10 cellular contexts compared by ENCODE assay signal in genomic region chr18:46152808-46153617, GRCh38. TPM values are rescaled to one million over a fixed set of nuclear protein-coding genes. Genes with fewer than 3 reads are reported as not detected.
A peak's percentile ranks its signal among the peaks of the same experiment; 100 is the strongest.
DNase-seq lines count a peak whose midpoint lies in the region; ATAC-seq and TF ChIP-seq lines count a peak whose summit lies in the region.
"Had no signal": no experiment of that assay in that cellular context is flagged by ENCODE, and none has a peak within 500 bp of the region (broad histone marks: within the 10 kb centered on the region; RNA-seq: fewer than 3 reads in every experiment).

No MANE protein-coding gene starts in this region.

- H3K9me3 ChIP-seq in heart right ventricle (no peaks in the 10 kb centered on the region), testis (no peaks in the 10 kb centered on the region)
- H3K9me3 ChIP-seq in CD8-positive, alpha-beta memory T cell (ENCODE audit: low read length), result no peaks in the 10 kb centered on the region

- H3K36me3 Mint-ChIP-seq in CD8-positive, alpha-beta memory T cell, result no peaks in the 10 kb centered on the region

- DNase-seq in NCI-H1417 (lab: John Stamatoyannopoulos, UW) (peak in 2 of 3 experiments; percentile 4 to 35), NCI-H1417 treated with DMSO at 0.1 percent for 48 hours (lab: John Stamatoyannopoulos, UW) (no peak), OCI-M1 (lab: John Stamatoyannopoulos, UW) (peak; percentile 92), heart right ventricle (no peak), testis (peak; percentile 74), COR-L47 (lab: John Stamatoyannopoulos, UW) (no peak)
- no peak for DNase-seq in CD8-positive, alpha-beta memory T cell
- DNase-seq in activated naive CD4-positive, alpha-beta T cell (lab: John Stamatoyannopoulos, UW), result no peak

- POLR2A ChIA-PET in CD8-positive, alpha-beta memory T cell (lab: Charles Lee), result no interaction called here

- TF ChIP-seq POLR2A in testis (IDR thresholded peaks at IDR 0.05), result no peak

- peaks cover 0 to 18% (median 0%) of the 10 kb centered on the region in 9 donors for H3K4me1 ChIP-seq in heart right ventricle
- H3K4me1 ChIP-seq in testis, result peaks cover 21% of the 10 kb centered on the region
- H3K4me1 ChIP-seq in CD8-positive, alpha-beta memory T cell (ENCODE audit: insufficient read depth, low read length), result peaks cover 81% of the 10 kb centered on the region

- 50 to 58% methylated on average over 8 of the region's 8 CpGs for WGBS in heart right ventricle, 2 donors
- WGBS in testis, 2 donors, result 56 to 62% methylated on average over 6 to 8 of the region's 8 CpGs

- CTCF ChIA-PET in CD8-positive, alpha-beta memory T cell (lab: Charles Lee), result interaction anchor here (1.5 to 2.2 kb wide), 5 partner anchors 20 to 507 kb away, joined by 4 to 7 read pairs (median 4); a partner anchor contains a TSS

- peak overlapping the region in 2 of 8 donors; percentile 10 to 32 for H3K27ac Mint-ChIP-seq in CD8-positive, alpha-beta memory T cell
- H3K27ac Mint-ChIP-seq: activated naive CD4-positive, alpha-beta T cell treated with anti-CD3 and anti-CD28 coated beads, Interleukin-2, amount 50 U/mL, for 24 hours had no signal

- no peak overlapping the region for H3K4me3 Mint-ChIP-seq in CD8-positive, alpha-beta memory T cell
- H3K4me3 Mint-ChIP-seq: activated naive CD4-positive, alpha-beta T cell treated with anti-CD3 and anti-CD28 coated beads, Interleukin-2, amount 50 U/mL, for 24 hours had no signal

- no peaks in the 10 kb centered on the region for H3K27me3 Mint-ChIP-seq in CD8-positive, alpha-beta memory T cell
- H3K27me3 Mint-ChIP-seq: activated naive CD4-positive, alpha-beta T cell treated with anti-CD3 and anti-CD28 coated beads, Interleukin-2, amount 50 U/mL, for 24 hours had no signal

- intact Hi-C loops in heart right ventricle (cut with DNase I) (loop anchor here in 3 of 10 donors (5.0 to 10.0 kb wide), 3 partner anchors 372 to 504 kb away; partner anchors contain the start of gene LOXHD1 (in 2 of the 3)), testis (cut with DNase I; ENCODE audit: low total_unique reads) (no loop called here)

- peak in 5 of 8 donors; percentile 11 to 32 (median 13) for ATAC-seq in heart right ventricle

- peaks cover 65 to 81% (median 80%) of the 10 kb centered on the region in 3 donors for H3K4me1 Mint-ChIP-seq in CD8-positive, alpha-beta memory T cell

- no peaks in the 10 kb centered on the region for H3K27me3 ChIP-seq in heart right ventricle
- no peaks in the 10 kb centered on the region for H3K27me3 ChIP-seq in testis
- H3K27me3 ChIP-seq in CD8-positive, alpha-beta memory T cell (ENCODE audit: insufficient read depth, low read length, poor library complexity, severe bottlenecking), result no peaks in the 10 kb centered on the region

- TF ChIP-seq CTCF in heart right ventricle (IDR thresholded peaks at IDR 0.05), result no peak
- no peak for TF ChIP-seq CTCF in testis (IDR thresholded peaks at IDR 0.05)

- no peaks in the 10 kb centered on the region for H3K9me3 Mint-ChIP-seq in CD8-positive, alpha-beta memory T cell
- H3K9me3 Mint-ChIP-seq: activated naive CD4-positive, alpha-beta T cell treated with anti-CD3 and anti-CD28 coated beads, Interleukin-2, amount 50 U/mL, for 24 hours had no signal

- peak overlapping the region in 1 of 10 donors; percentile 15 for H3K27ac ChIP-seq in heart right ventricle
- H3K27ac ChIP-seq in testis, result peak overlapping the region; percentile 15 to 59
- no peak overlapping the region for H3K27ac ChIP-seq in CD8-positive, alpha-beta memory T cell (ENCODE audit: low read depth, low read length)
- H3K27ac ChIP-seq: 22Rv1 had no signal

- H3K4me3 ChIP-seq in heart right ventricle, result no peak overlapping the region
- no peak overlapping the region for H3K4me3 ChIP-seq in testis
- no peak overlapping the region for H3K4me3 ChIP-seq in CD8-positive, alpha-beta memory T cell (ENCODE audit: low read length)

- H3K36me3 ChIP-seq in heart right ventricle, result no peaks in the 10 kb centered on the region
- no peaks in the 10 kb centered on the region for H3K36me3 ChIP-seq in testis (ENCODE audit: low read depth, missing control alignments)
- no peaks in the 10 kb centered on the region for H3K36me3 ChIP-seq in CD8-positive, alpha-beta memory T cell (ENCODE audit: insufficient read depth, low read length)

RNA-seq across cellular contexts. Expression of gene HAUS1, which starts 48.8 kb away (rescaled TPM):
- total RNA-seq in heart right ventricle, result 10 to 100 TPM in 2 of 10 donors, 1 to 10 TPM in 8; 5.5 to 20.3 (median 8.5) TPM
- polyA plus RNA-seq in heart right ventricle, result 10 to 100 TPM; 15.4 to 16.9 TPM
- total RNA-seq in testis, result 10 to 100 TPM; 20.5 to 31.1 TPM
- polyA plus RNA-seq in testis (ENCODE audit: insufficient read depth, low read depth, low replicate concordance), result 25.0 TPM
- total RNA-seq in CD8-positive, alpha-beta memory T cell, result 10 to 100 TPM; 52.5 to 53.3 TPM
- polyA plus RNA-seq in CD8-positive, alpha-beta memory T cell, result 43.2 TPM

RNA-seq across cellular contexts. Expression of gene ATP5F1A, which starts 54.9 kb away (rescaled TPM):
- 1,000 to 10,000 TPM; 1,431 to 2,460 (median 2,025) TPM for total RNA-seq in heart right ventricle
- polyA plus RNA-seq in heart right ventricle, result 100 to 1,000 TPM; 613 to 818 TPM
- 100 to 1,000 TPM; 479 to 592 TPM for total RNA-seq in testis
- polyA plus RNA-seq in testis (ENCODE audit: insufficient read depth, low read depth, low replicate concordance), result 430 TPM
- 100 to 1,000 TPM; 456 to 468 TPM for total RNA-seq in CD8-positive, alpha-beta memory T cell
- 409 TPM for polyA plus RNA-seq in CD8-positive, alpha-beta memory T cell

Comparison
In these comparisons a context has a peak if more than half of its experiments do, and no peak if none do; other contexts are left out.
1. DNase-seq: peak in NCI-H1417 (2 of 3), OCI-M1 (single experiment) and testis (single experiment); none in NCI-H1417 treated with DMSO at 0.1 percent for 48 hours (single experiment), heart right ventricle (0 of 2), CD8-positive, alpha-beta memory T cell (0 of 5), COR-L47 (single experiment) and activated naive CD4-positive, alpha-beta T cell (0 of 4).